27 cellular contexts compared by ENCODE assay signal in the genomic region with DNA sequence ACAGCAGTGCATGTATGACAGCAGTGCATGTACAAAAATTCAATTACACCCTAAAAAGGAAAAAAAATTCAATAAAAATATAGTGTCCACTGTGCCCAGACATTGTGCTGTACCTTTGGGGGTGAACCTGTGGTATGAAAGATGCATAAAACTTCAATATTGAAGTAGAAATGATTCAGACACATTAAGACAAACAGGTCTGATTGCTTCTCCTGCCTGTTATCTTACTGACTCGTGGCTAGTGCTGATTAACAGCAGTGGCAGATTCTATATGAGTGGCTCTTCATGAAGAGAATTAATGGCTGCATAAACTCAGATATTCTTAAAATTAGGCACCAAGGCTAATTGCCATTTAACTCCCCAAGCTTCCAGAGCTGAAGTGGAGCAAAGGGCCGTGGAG. TPM values are rescaled to one million over a fixed set of nuclear protein-coding genes. Genes with fewer than 3 reads are reported as not detected.
"Had no signal": no experiment of that assay in that cellular context is flagged by ENCODE, and none has a peak within 500 bp of the region (broad histone marks: within the 10 kb centered on the region; RNA-seq: fewer than 3 reads in every experiment).

No MANE protein-coding gene starts in this region.

- H3K27me3 ChIP-seq: heart left ventricle, hepatocyte, neural progenitor cell, right lobe of liver, thyroid gland had no signal

- H3K9me3 Mint-ChIP-seq: effector memory CD8-positive, alpha-beta T cell; neural progenitor cell; stimulated activated naive CD8-positive, alpha-beta T cell treated with anti-CD3 and anti-CD28 coated beads, Interleukin-15, amount 100 ng/mL, for 72 hours; type B pancreatic cell had no signal

- H3K27me3 Mint-ChIP-seq: effector memory CD8-positive, alpha-beta T cell; naive thymus-derived CD4-positive, alpha-beta T cell; stimulated activated naive CD8-positive, alpha-beta T cell treated with anti-CD3 and anti-CD28 coated beads, Interleukin-15, amount 100 ng/mL, for 72 hours; type B pancreatic cell had no signal

- H3K4me1 ChIP-seq: gastroesophageal sphincter, heart left ventricle, neural progenitor cell, parathyroid adenoma, right lobe of liver, thyroid gland had no signal

- H3K27ac Mint-ChIP-seq: nephron, neural progenitor cell, progenitor cell of endocrine pancreas, type B pancreatic cell had no signal

- H3K4me1 Mint-ChIP-seq: nephron, neural progenitor cell had no signal

- H3K4me3 ChIP-seq: coronary artery, gastroesophageal sphincter, heart left ventricle, hepatocyte, lung, neural progenitor cell, right lobe of liver, thyroid gland had no signal

- H3K27ac ChIP-seq: coronary artery, gastroesophageal sphincter, heart left ventricle, hepatocyte, neural progenitor cell, parathyroid adenoma, right lobe of liver, thyroid gland had no signal

- H3K4me3 Mint-ChIP-seq: effector memory CD8-positive, alpha-beta T cell; naive thymus-derived CD4-positive, alpha-beta T cell; nephron; neural progenitor cell; stimulated activated naive CD8-positive, alpha-beta T cell treated with anti-CD3 and anti-CD28 coated beads, Interleukin-15, amount 100 ng/mL, for 72 hours; type B pancreatic cell had no signal

- H3K9me3 ChIP-seq: gastroesophageal sphincter, heart left ventricle, right lobe of liver, thyroid gland had no signal

- DNase-seq: effector memory CD8-positive, alpha-beta T cell; foreskin fibroblast; heart left ventricle; kidney; mesenchymal stem cell; midbrain; naive thymus-derived CD4-positive, alpha-beta T cell; right lobe of liver; small intestine; stimulated activated CD4-positive, alpha-beta T cell treated with anti-CD3 and anti-CD28 coated beads, Interleukin-15, amount 100 ng/mL, for 24 hours; stimulated activated CD4-positive, alpha-beta T cell treated with anti-CD3 and anti-CD28 coated beads, Interleukin-2, amount 100 ng/mL, for 48 hours; stimulated activated CD8-positive, alpha-beta memory T cell treated with anti-CD3 and anti-CD28 coated beads, Interleukin-4, amount 100 ng/mL, for 48 hours; stimulated activated naive CD4-positive, alpha-beta T cell; stimulated activated naive CD8-positive, alpha-beta T cell treated with anti-CD3 and anti-CD28 coated beads, Interleukin-15, amount 100 ng/mL, for 72 hours; thyroid gland had no signal

- H3K36me3 Mint-ChIP-seq: neural progenitor cell, type B pancreatic cell had no signal

- ATAC-seq: effector memory CD8-positive, alpha-beta T cell; esophagus mucosa; gastroesophageal sphincter; heart left ventricle; left lobe of liver; naive thymus-derived CD4-positive, alpha-beta T cell; right lobe of liver; stimulated activated naive CD8-positive, alpha-beta T cell treated with anti-CD3 and anti-CD28 coated beads, Interleukin-15, amount 100 ng/mL, for 72 hours had no signal

- H3K36me3 ChIP-seq: gastroesophageal sphincter, heart left ventricle, neural progenitor cell, right lobe of liver, thyroid gland had no signal

- H3K9ac ChIP-seq: neural progenitor cell, parathyroid adenoma had no signal

RNA-seq across cellular contexts. Expression of a gene that starts 37.9 kb away (rescaled TPM):
- total RNA-seq: osteoblast had no signal
